Comparison of ENCODE assay signal across 14 cellular contexts in the genomic region with DNA sequence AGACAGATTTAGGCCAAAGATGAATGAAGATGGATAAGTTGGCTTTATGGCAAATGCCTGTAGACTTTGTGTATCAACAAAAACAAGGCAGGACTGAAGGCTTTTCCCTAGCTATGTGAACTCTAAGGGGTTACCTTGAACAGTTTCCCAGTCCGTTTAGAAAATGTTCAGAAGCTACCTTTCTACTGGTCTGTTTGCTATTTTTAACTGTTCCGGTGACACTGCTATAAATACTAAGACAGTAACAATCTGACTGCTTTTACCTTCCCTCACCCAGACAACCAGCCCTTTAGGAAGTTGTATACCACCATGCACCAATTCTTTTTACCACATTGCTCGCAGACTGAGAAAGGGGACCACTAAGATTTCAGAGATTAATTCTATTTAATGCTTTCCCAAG.
"Had no signal": no experiment of that assay in that cellular context is flagged by ENCODE, and none has a peak within 500 bp of the region (broad histone marks: within the 10 kb centered on the region; RNA-seq: fewer than 3 reads in every experiment).

No MANE protein-coding gene starts in this region.

- H3K9me3 ChIP-seq: mucosa of descending colon, tibial artery, vagina had no signal

- DNase-seq: activated CD4-positive, alpha-beta T cell treated with anti-CD3 and anti-CD28 coated beads for 48 hours; activated CD8-positive, alpha-beta T cell treated with anti-CD3 and anti-CD28 coated beads, Interleukin-2, amount 10 ng/mL, durations not matched to agents 7 days and 5 days; activated naive CD4-positive, alpha-beta T cell treated with Interleukin-2 at 50 U/mL for 16 hours; foreskin keratinocyte; mucosa of descending colon; natural killer cell; occipital lobe; stimulated activated CD4-positive, alpha-beta T cell treated with anti-CD3 and anti-CD28 coated beads, Interleukin-4, amount 100 ng/mL, for 4 hours; T-helper 17 cell; tibial artery had no signal

- H3K4me1 ChIP-seq: foreskin keratinocyte, tibial artery, vagina had no signal

- ATAC-seq: activated CD8-positive, alpha-beta T cell treated with anti-CD3 and anti-CD28 coated beads, Interleukin-2, amount 10 ng/mL, durations not matched to agents 7 days and 5 days; foreskin keratinocyte; mucosa of descending colon; natural killer cell; T-helper 17 cell; WTC11 had no signal

- H3K27me3 ChIP-seq: foreskin keratinocyte, hepatocyte, tibial artery, vagina had no signal

- H3K4me3 ChIP-seq: hepatocyte, mucosa of descending colon, skin epidermis, tibial artery, vagina had no signal

- H3K36me3 ChIP-seq: vagina had no signal

- H3K27ac ChIP-seq: foreskin keratinocyte, hepatocyte, skin epidermis, tibial artery, vagina had no signal
